In genomic region chr5:138575194-138576015, GRCh38 we compare ENCODE assay signal across 8 cellular contexts. TPM values are rescaled to one million over a fixed set of nuclear protein-coding genes. Genes with fewer than 3 reads are reported as not detected.
A peak's percentile ranks its signal among the peaks of the same experiment; 100 is the strongest.
DNase-seq lines count a peak whose midpoint lies in the region; ATAC-seq, FAIRE-seq and TF ChIP-seq lines count a peak whose summit lies in the region.

Gene HSPA9 (minus strand): TSS chr5:138575401. CDS start chr5:138575318, 83 bp downstream.

- no peak for TF ChIP-seq CTCF in AG10803 (conservative IDR thresholded peaks at IDR 0.05; ENCODE audit: low read length)

- FAIRE-seq in islet of Langerhans (lab: Jason Lieb, UNC), result peak; percentile 77

- DNase-seq in AG10803 (ENCODE audit: low read depth) (peak; percentile 100), NCI-H460 (ENCODE audit: extremely low read depth, low read depth) (peak; percentile 100), cerebellar nuclear complex (lab: John Stamatoyannopoulos, UW) (peak; percentile 84 to 95)
- peak; percentile 95 for DNase-seq in activated CD4-positive, CD25-positive, alpha-beta regulatory T cell treated with anti-CD3 and anti-CD28 coated beads, Interleukin-2, amount 50 U/mL, for 72 hours
- peak; percentile 93 for DNase-seq in stimulated activated CD4-positive, alpha-beta T cell treated with anti-CD3 and anti-CD28 coated beads, Interleukin-12 subunit alpha, Interleukin-12 subunit beta, amount 100 ng/mL, for 4 hours

- peak; percentile 82 for ATAC-seq in GM19043 (IDR thresholded peaks at IDR 0.05; ENCODE audit: low read depth, unreplicated experiment)
- peak; percentile 85 for ATAC-seq in HG03378 (IDR thresholded peaks at IDR 0.05; ENCODE audit: unreplicated experiment)

- peak within 1 kb of the TSS; percentile 80 for H3K4me3 ChIP-seq in AG10803 (ENCODE audit: low read length)

RNA-seq across cellular contexts. Expression of gene HSPA9, which starts in this region (rescaled TPM):
- total RNA-seq in NCI-H460 (2014; rRNA removed; shearing (Covaris generic)), result 1,085 and 1,216 TPM in 2 replicates
- 1,163 and 1,797 TPM in 2 replicates for polyA plus RNA-seq in NCI-H460 (2014; cell fraction: nucleus; rRNA removed)

Comparison
In these comparisons a context has a peak if more than half of its experiments do, and no peak if none do; other contexts are left out.
1. Peak in every context shown above with its lines: DNase-seq, ATAC-seq and H3K4me3 ChIP-seq.